ENCODE assay signal across 1 cellular context in genomic region chr12:121533391-121534090, GRCh38.
TF ChIP-seq lines count a peak whose summit lies in the region.

No MANE protein-coding gene starts in this region.

TF ChIP-seq in H1, 55 proteins besides CTCF, POLR2A, EP300 and RAD21:
- no peak for TF ChIP-seq SAP30 (IDR thresholded peaks at IDR 0.05; ENCODE audit: insufficient read depth, insufficient replicate concordance, low read length)
- no peak for TF ChIP-seq CBX5 (IDR thresholded peaks at IDR 0.05; ENCODE audit: low read depth, low read length)
- no peak for TF ChIP-seq PHF8 (conservative IDR thresholded peaks at IDR 0.05; ENCODE audit: low read depth, low read length)
- TF ChIP-seq, protein P1, sequence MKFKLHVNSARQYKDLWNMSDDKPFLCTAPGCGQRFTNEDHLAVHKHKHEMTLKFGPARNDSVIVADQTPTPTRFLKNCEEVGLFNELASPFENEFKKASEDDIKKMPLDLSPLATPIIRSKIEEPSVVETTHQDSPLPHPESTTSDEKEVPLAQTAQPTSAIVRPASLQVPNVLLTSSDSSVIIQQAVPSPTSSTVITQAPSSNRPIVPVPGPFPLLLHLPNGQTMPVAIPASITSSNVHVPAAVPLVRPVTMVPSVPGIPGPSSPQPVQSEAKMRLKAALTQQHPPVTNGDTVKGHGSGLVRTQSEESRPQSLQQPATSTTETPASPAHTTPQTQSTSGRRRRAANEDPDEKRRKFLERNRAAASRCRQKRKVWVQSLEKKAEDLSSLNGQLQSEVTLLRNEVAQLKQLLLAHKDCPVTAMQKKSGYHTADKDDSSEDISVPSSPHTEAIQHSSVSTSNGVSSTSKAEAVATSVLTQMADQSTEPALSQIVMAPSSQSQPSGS (IDR thresholded peaks at IDR 0.05; ENCODE audit: low read length) = no peak
- no peak for TF ChIP-seq KDM5A (IDR thresholded peaks at IDR 0.05; ENCODE audit: low read length)
- no peak for TF ChIP-seq BCL11A (IDR thresholded peaks at IDR 0.05; ENCODE audit: low read depth in 2 of 2, low read length in 2 of 2)
- no peak for TF ChIP-seq SP4 (IDR thresholded peaks at IDR 0.05; ENCODE audit: low read length)
- TF ChIP-seq RNF2 (IDR thresholded peaks at IDR 0.05; ENCODE audit: borderline replicate concordance, low read depth, low read length, missing control alignments, poor library complexity, severe bottlenecking) = no peak
- no peak for TF ChIP-seq FOSL1 (IDR thresholded peaks at IDR 0.05; ENCODE audit: insufficient read depth, low read depth, low read length)
